In genomic region chr18:78238404-78239089, GRCh38 we compare ENCODE assay signal across 1 cellular context.
TF ChIP-seq lines count a peak whose summit lies in the region.

No MANE protein-coding gene starts in this region.

TF ChIP-seq in IMR-90, 13 proteins besides CTCF, POLR2A, EP300 and RAD21 (continued from another document):
- no peak for TF ChIP-seq RFX5 (IDR thresholded peaks at IDR 0.05; ENCODE audit: low read depth, low read length)
- TF ChIP-seq NFE2L2 (IDR thresholded peaks at IDR 0.05; ENCODE audit: low read depth, low read length): no peak
- TF ChIP-seq MXI1 (IDR thresholded peaks at IDR 0.05; ENCODE audit: borderline replicate concordance, low read depth, low read length): no peak
- no peak for TF ChIP-seq FOS (IDR thresholded peaks at IDR 0.05; ENCODE audit: low read depth, low read length)
- no peak for TF ChIP-seq CEBPB (IDR thresholded peaks at IDR 0.05; ENCODE audit: low read depth, low read length)
- TF ChIP-seq USF2 (IDR thresholded peaks at IDR 0.05; ENCODE audit: low read depth, low read length): no peak
- TF ChIP-seq BHLHE40 (IDR thresholded peaks at IDR 0.05; ENCODE audit: low read depth, low read length): no peak
- no peak for TF ChIP-seq ELK1 (IDR thresholded peaks at IDR 0.05; ENCODE audit: borderline replicate concordance, low read depth, low read length)
